Comparison of ENCODE assay signal across 1 cellular context in the genomic region with DNA sequence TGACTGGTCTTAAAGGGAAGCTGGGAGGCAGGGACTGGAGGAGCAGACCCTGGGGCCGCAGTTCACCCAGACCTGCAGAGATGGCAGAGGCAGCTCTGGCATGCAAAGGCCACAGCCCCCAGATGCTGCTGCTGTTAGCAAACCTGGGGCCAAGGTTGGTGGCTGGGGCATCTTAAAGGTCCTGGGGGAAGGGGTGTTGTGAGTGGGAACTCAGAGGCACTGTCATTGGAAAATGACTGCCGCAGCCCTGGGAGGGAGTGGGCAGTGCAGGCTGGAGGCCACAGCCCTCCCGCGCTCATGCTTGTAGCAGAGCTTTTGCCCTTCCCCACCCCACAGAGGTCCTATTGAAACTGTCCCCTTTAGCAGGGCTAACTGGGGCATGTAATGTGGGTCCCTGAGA.
TF ChIP-seq lines count a peak whose summit lies in the region.

No MANE protein-coding gene starts in this region.

TF ChIP-seq in HepG2, 621 proteins besides CTCF, POLR2A, EP300 and RAD21 (continued from another document):
- TF ChIP-seq, protein P1, sequence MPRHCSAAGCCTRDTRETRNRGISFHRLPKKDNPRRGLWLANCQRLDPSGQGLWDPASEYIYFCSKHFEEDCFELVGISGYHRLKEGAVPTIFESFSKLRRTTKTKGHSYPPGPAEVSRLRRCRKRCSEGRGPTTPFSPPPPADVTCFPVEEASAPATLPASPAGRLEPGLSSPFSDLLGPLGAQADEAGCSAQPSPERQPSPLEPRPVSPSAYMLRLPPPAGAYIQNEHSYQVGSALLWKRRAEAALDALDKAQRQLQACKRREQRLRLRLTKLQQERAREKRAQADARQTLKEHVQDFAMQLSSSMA (CRISPR knock-in tag; IDR thresholded peaks at IDR 0.05): no peak
- TF ChIP-seq ZFP82 (CRISPR knock-in tag; IDR thresholded peaks at IDR 0.05; ENCODE audit: borderline replicate concordance) (no peak), ZNF432 (CRISPR knock-in tag; IDR thresholded peaks at IDR 0.05; ENCODE audit: borderline replicate concordance) (no peak), ARID2 (CRISPR knock-in tag; IDR thresholded peaks at IDR 0.05; ENCODE audit: borderline replicate concordance) (no peak), ZNF460 (CRISPR knock-in tag; IDR thresholded peaks at IDR 0.05; ENCODE audit: borderline replicate concordance) (no peak), ZNF350 (CRISPR knock-in tag; IDR thresholded peaks at IDR 0.05; ENCODE audit: borderline replicate concordance, low read depth) (no peak), CC2D1A (CRISPR knock-in tag; IDR thresholded peaks at IDR 0.05) (no peak), PHF21A (CRISPR knock-in tag; IDR thresholded peaks at IDR 0.05) (no peak)
- TF ChIP-seq, protein P2, sequence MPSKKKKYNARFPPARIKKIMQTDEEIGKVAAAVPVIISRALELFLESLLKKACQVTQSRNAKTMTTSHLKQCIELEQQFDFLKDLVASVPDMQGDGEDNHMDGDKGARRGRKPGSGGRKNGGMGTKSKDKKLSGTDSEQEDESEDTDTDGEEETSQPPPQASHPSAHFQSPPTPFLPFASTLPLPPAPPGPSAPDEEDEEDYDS (CRISPR knock-in tag; IDR thresholded peaks at IDR 0.05): no peak
- TF ChIP-seq, protein P3, sequence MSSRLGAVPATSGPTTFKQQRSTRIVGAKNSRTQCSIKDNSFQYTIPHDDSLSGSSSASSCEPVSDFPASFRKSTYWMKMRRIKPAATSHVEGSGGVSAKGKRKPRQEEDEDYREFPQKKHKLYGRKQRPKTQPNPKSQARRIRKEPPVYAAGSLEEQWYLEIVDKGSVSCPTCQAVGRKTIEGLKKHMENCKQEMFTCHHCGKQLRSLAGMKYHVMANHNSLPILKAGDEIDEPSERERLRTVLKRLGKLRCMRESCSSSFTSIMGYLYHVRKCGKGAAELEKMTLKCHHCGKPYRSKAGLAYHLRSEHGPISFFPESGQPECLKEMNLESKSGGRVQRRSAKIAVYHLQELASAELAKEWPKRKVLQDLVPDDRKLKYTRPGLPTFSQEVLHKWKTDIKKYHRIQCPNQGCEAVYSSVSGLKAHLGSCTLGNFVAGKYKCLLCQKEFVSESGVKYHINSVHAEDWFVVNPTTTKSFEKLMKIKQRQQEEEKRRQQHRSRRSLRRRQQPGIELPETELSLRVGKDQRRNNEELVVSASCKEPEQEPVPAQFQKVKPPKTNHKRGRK (CRISPR knock-in tag; IDR thresholded peaks at IDR 0.05): no peak
- TF ChIP-seq, protein P4, sequence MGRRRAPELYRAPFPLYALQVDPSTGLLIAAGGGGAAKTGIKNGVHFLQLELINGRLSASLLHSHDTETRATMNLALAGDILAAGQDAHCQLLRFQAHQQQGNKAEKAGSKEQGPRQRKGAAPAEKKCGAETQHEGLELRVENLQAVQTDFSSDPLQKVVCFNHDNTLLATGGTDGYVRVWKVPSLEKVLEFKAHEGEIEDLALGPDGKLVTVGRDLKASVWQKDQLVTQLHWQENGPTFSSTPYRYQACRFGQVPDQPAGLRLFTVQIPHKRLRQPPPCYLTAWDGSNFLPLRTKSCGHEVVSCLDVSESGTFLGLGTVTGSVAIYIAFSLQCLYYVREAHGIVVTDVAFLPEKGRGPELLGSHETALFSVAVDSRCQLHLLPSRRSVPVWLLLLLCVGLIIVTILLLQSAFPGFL (CRISPR knock-in tag; IDR thresholded peaks at IDR 0.05): no peak
- TF ChIP-seq, protein P5, sequence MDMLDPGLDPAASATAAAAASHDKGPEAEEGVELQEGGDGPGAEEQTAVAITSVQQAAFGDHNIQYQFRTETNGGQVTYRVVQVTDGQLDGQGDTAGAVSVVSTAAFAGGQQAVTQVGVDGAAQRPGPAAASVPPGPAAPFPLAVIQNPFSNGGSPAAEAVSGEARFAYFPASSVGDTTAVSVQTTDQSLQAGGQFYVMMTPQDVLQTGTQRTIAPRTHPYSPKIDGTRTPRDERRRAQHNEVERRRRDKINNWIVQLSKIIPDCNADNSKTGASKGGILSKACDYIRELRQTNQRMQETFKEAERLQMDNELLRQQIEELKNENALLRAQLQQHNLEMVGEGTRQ (IDR thresholded peaks at IDR 0.05; ENCODE audit: low read depth, low read length): no peak
- TF ChIP-seq, protein P5 (CRISPR knock-in tag; IDR thresholded peaks at IDR 0.05; ENCODE audit: borderline replicate concordance): no peak
- TF ChIP-seq, protein P6, sequence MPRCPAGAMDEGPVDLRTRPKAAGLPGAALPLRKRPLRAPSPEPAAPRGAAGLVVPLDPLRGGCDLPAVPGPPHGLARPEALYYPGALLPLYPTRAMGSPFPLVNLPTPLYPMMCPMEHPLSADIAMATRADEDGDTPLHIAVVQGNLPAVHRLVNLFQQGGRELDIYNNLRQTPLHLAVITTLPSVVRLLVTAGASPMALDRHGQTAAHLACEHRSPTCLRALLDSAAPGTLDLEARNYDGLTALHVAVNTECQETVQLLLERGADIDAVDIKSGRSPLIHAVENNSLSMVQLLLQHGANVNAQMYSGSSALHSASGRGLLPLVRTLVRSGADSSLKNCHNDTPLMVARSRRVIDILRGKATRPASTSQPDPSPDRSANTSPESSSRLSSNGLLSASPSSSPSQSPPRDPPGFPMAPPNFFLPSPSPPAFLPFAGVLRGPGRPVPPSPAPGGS (CRISPR knock-in tag; IDR thresholded peaks at IDR 0.05): no peak
- TF ChIP-seq, protein P7, sequence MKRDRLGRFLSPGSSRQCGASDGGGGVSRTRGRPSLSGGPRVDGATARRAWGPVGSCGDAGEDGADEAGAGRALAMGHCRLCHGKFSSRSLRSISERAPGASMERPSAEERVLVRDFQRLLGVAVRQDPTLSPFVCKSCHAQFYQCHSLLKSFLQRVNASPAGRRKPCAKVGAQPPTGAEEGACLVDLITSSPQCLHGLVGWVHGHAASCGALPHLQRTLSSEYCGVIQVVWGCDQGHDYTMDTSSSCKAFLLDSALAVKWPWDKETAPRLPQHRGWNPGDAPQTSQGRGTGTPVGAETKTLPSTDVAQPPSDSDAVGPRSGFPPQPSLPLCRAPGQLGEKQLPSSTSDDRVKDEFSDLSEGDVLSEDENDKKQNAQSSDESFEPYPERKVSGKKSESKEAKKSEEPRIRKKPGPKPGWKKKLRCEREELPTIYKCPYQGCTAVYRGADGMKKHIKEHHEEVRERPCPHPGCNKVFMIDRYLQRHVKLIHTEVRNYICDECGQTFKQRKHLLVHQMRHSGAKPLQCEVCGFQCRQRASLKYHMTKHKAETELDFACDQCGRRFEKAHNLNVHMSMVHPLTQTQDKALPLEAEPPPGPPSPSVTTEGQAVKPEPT (CRISPR knock-in tag; IDR thresholded peaks at IDR 0.05; ENCODE audit: low read depth): no peak
